In genomic region chr15:64622410-64623260, GRCh38 we compare ENCODE assay signal across 9 cellular contexts.
DNase-seq lines count a peak whose midpoint lies in the region; ATAC-seq and FAIRE-seq lines count a peak whose summit lies in the region.
"Had no signal": no experiment of that assay in that cellular context is flagged by ENCODE, and none has a peak within 500 bp of the region (broad histone marks: within the 10 kb centered on the region; RNA-seq: fewer than 3 reads in every experiment).

No MANE protein-coding gene starts in this region.

- DNase-seq in activated effector memory CD4-positive, alpha-beta T cell treated with anti-CD3 and anti-CD28 coated beads, Interleukin-2, amount 50 U/mL, for 16 hours = peak; percentile 81
- peak; percentile 19 for DNase-seq in stimulated activated CD8-positive, alpha-beta memory T cell treated with anti-CD3 and anti-CD28 coated beads, Interleukin-12 subunit alpha, Interleukin-12 subunit beta, amount 100 ng/mL, for 4 hours (ENCODE audit: low read depth)
- DNase-seq in urothelium cell line (ENCODE audit: low spot score) (no peak), AML-193 (lab: John Stamatoyannopoulos, UW) (no peak), HTR-8/SVneo (ENCODE audit: insufficient read length, low spot score) (no peak)
- DNase-seq in effector CD8-positive, alpha-beta T cell (lab: John Stamatoyannopoulos, UW) = no peak
- DNase-seq: heart right ventricle had no signal

- ATAC-seq in GM19438 (IDR thresholded peaks at IDR 0.05; ENCODE audit: low read depth, unreplicated experiment) (peak; percentile 56), HG03571 (IDR thresholded peaks at IDR 0.05; ENCODE audit: unreplicated experiment) (peak; percentile 71)

- FAIRE-seq in urothelium cell line (lab: Jason Lieb, UNC) = no peak
- no peak for FAIRE-seq in HTR-8/SVneo (lab: Jason Lieb, UNC)

Comparison
In these comparisons a context has a peak if more than half of its experiments do, and no peak if none do; other contexts are left out.
1. DNase-seq: peak in activated effector memory CD4-positive, alpha-beta T cell treated with anti-CD3 and anti-CD28 coated beads, Interleukin-2, amount 50 U/mL, for 16 hours (single experiment) and stimulated activated CD8-positive, alpha-beta memory T cell treated with anti-CD3 and anti-CD28 coated beads, Interleukin-12 subunit alpha, Interleukin-12 subunit beta, amount 100 ng/mL, for 4 hours (single experiment); none in urothelium cell line (single experiment), AML-193 (0 of 2), effector CD8-positive, alpha-beta T cell (single experiment) and HTR-8/SVneo (single experiment).